ENCODE assay signal across 21 cellular contexts in genomic region chr4:123116412-123116811, GRCh38.
DNase-seq lines count a peak whose midpoint lies in the region; ATAC-seq and TF ChIP-seq lines count a peak whose summit lies in the region.
"Had no signal": no experiment of that assay in that cellular context is flagged by ENCODE, and none has a peak within 500 bp of the region (broad histone marks: within the 10 kb centered on the region; RNA-seq: fewer than 3 reads in every experiment).

No MANE protein-coding gene starts in this region.

- H3K36me3 Mint-ChIP-seq in nephron progenitor cell (ENCODE audit: low read depth) = peaks cover 17% of the 10 kb centered on the region

- intact Hi-C loops in left ventricle myocardium inferior (cut with micrococcal nuclease) (no loop called here), prostate gland (cut with DNase I) (loop anchor here (10.0 kb wide), 1 partner anchor 188 kb away; no protein-coding TSS in a partner anchor)

- DNase-seq in H4 (ENCODE audit: low spot score) (peak; percentile 29), RPMI7951 (ENCODE audit: low read depth) (peak; percentile 33), epidermal melanocyte (ENCODE audit: insufficient read length, low spot score) (peak; percentile 18), nephron progenitor cell (no peak), left lobe of liver (ENCODE audit: low spot score) (no peak), osteoblast (ENCODE audit: insufficient read length, low spot score, missing footprints) (no peak), left ventricle myocardium inferior (no peak), prostate gland (ENCODE audit: low spot score) (no peak)
- DNase-seq: activated naive CD8-positive, alpha-beta T cell treated with anti-CD3 and anti-CD28 coated beads for 36 hours; body of pancreas; CD8-positive, alpha-beta memory T cell; KG1; left cardiac atrium; NCI-H1930; NCI-H774; small intestine; stimulated activated naive B cell treated with anti-CD40 and anti-IgM and Interleukin-4, amounts not matched to agents 10 μg/mL and 1 μg/mL and 100 μg/mL, for 72 hours; T-helper 17 cell; WERI-Rb-1 had no signal

- no peak overlapping the region for H3K4me3 Mint-ChIP-seq in nephron progenitor cell
- H3K4me3 Mint-ChIP-seq: activated naive CD8-positive, alpha-beta T cell treated with anti-CD3 and anti-CD28 coated beads for 36 hours; CD8-positive, alpha-beta memory T cell; stimulated activated naive B cell treated with anti-CD40 and anti-IgM and Interleukin-4, amounts not matched to agents 10 μg/mL and 1 μg/mL and 100 μg/mL, for 72 hours; T-helper 17 cell had no signal

- H3K27ac ChIP-seq in osteoblast (ENCODE audit: low read depth, low read length) (no peak overlapping the region), left ventricle myocardium inferior (replicated peaks) (no peak overlapping the region), prostate gland (no peak overlapping the region)
- H3K27ac ChIP-seq: body of pancreas, PC-9, SJSA1, WERI-Rb-1 had no signal

- WGBS in prostate gland = 19% methylated on average over 1 of the region's 1 CpG

- H3K4me1 ChIP-seq in osteoblast (ENCODE audit: insufficient read depth, low read length) = peaks cover 1% of the 10 kb centered on the region
- H3K4me1 ChIP-seq in left ventricle myocardium inferior = peaks cover 4% of the 10 kb centered on the region
- peaks cover 8% of the 10 kb centered on the region for H3K4me1 ChIP-seq in prostate gland (replicated peaks)

- H3K4me2 ChIP-seq in osteoblast (ENCODE audit: insufficient read depth, low read length) = no peak overlapping the region
- H3K4me2 ChIP-seq: PC-9 had no signal

- H3K4me1 Mint-ChIP-seq in nephron progenitor cell = peaks cover 6% of the 10 kb centered on the region
- H3K4me1 Mint-ChIP-seq: activated naive CD8-positive, alpha-beta T cell treated with anti-CD3 and anti-CD28 coated beads for 36 hours; stimulated activated naive B cell treated with anti-CD40 and anti-IgM and Interleukin-4, amounts not matched to agents 10 μg/mL and 1 μg/mL and 100 μg/mL, for 72 hours; T-helper 17 cell had no signal

- H3K27me3 Mint-ChIP-seq in nephron progenitor cell (ENCODE audit: low read depth, poor library complexity) = no peaks in the 10 kb centered on the region
- H3K27me3 Mint-ChIP-seq: activated naive CD8-positive, alpha-beta T cell treated with anti-CD3 and anti-CD28 coated beads for 36 hours; CD8-positive, alpha-beta memory T cell; stimulated activated naive B cell treated with anti-CD40 and anti-IgM and Interleukin-4, amounts not matched to agents 10 μg/mL and 1 μg/mL and 100 μg/mL, for 72 hours; T-helper 17 cell had no signal

- H3K27me3 ChIP-seq in osteoblast (ENCODE audit: insufficient read depth, low read length) = no peaks in the 10 kb centered on the region
- H3K27me3 ChIP-seq in left ventricle myocardium inferior (ENCODE audit: low read depth) = no peaks in the 10 kb centered on the region
- H3K27me3 ChIP-seq in prostate gland (replicated peaks; ENCODE audit: insufficient read depth) = no peaks in the 10 kb centered on the region
- H3K27me3 ChIP-seq: body of pancreas, SJSA1 had no signal

- H2AFZ ChIP-seq in osteoblast (ENCODE audit: low read length) = no peak overlapping the region
- H2AFZ ChIP-seq: PC-9 had no signal

- no peak overlapping the region for H3K4me3 ChIP-seq in osteoblast (ENCODE audit: insufficient read depth, low read length)
- H3K4me3 ChIP-seq in left ventricle myocardium inferior = no peak overlapping the region
- no peak overlapping the region for H3K4me3 ChIP-seq in prostate gland
- H3K4me3 ChIP-seq: body of pancreas, PC-9, SJSA1 had no signal

- TF ChIP-seq CTCF in nephron progenitor cell (IDR thresholded peaks at IDR 0.05) = no peak
- TF ChIP-seq CTCF in osteoblast (IDR thresholded peaks at IDR 0.05; ENCODE audit: extremely low read depth, low read depth, low read length) = no peak
- TF ChIP-seq CTCF in left ventricle myocardium inferior (IDR thresholded peaks at IDR 0.05; ENCODE audit: borderline replicate concordance) = no peak
- TF ChIP-seq CTCF in prostate gland (IDR thresholded peaks at IDR 0.05) = no peak

- H3K9me3 ChIP-seq in osteoblast (ENCODE audit: low read depth, low read length) (no peaks in the 10 kb centered on the region), left ventricle myocardium inferior (replicated peaks) (no peaks in the 10 kb centered on the region), prostate gland (no peaks in the 10 kb centered on the region)
- H3K9me3 ChIP-seq: body of pancreas, SJSA1 had no signal

- H3K79me2 ChIP-seq in osteoblast (ENCODE audit: insufficient read depth, low read length) = no peaks in the 10 kb centered on the region

- TF ChIP-seq POLR2A in prostate gland (IDR thresholded peaks at IDR 0.05) = no peak

- no peaks in the 10 kb centered on the region for H3K36me3 ChIP-seq in osteoblast (ENCODE audit: insufficient read depth, low read length)
- no peaks in the 10 kb centered on the region for H3K36me3 ChIP-seq in left ventricle myocardium inferior
- no peaks in the 10 kb centered on the region for H3K36me3 ChIP-seq in prostate gland
- H3K36me3 ChIP-seq: SJSA1, WERI-Rb-1 had no signal

- ATAC-seq in left lobe of liver = no peak
- ATAC-seq: body of pancreas; left cardiac atrium; stimulated activated naive B cell treated with anti-CD40 and anti-IgM and Interleukin-4, amounts not matched to agents 10 μg/mL and 1 μg/mL and 100 μg/mL, for 72 hours; T-helper 17 cell had no signal

- H3K27ac Mint-ChIP-seq in nephron progenitor cell = peak overlapping the region; percentile 8
- H3K27ac Mint-ChIP-seq: activated naive CD8-positive, alpha-beta T cell treated with anti-CD3 and anti-CD28 coated beads for 36 hours; CD8-positive, alpha-beta memory T cell; stimulated activated naive B cell treated with anti-CD40 and anti-IgM and Interleukin-4, amounts not matched to agents 10 μg/mL and 1 μg/mL and 100 μg/mL, for 72 hours; T-helper 17 cell had no signal

- no peaks in the 10 kb centered on the region for H3K9me3 Mint-ChIP-seq in nephron progenitor cell
- H3K9me3 Mint-ChIP-seq: CD8-positive, alpha-beta memory T cell had no signal

- no peaks in the 10 kb centered on the region for H4K20me1 ChIP-seq in osteoblast (ENCODE audit: insufficient read depth, low read length)

Comparison
In these comparisons a context has a peak if more than half of its experiments do, and no peak if none do; other contexts are left out.
1. DNase-seq: peak in H4 (single experiment), RPMI7951 (single experiment) and epidermal melanocyte (single experiment); none in nephron progenitor cell (single experiment), left lobe of liver (single experiment), osteoblast (single experiment), left ventricle myocardium inferior (single experiment) and prostate gland (single experiment).